ENCODE assay signal across 34 cellular contexts in the genomic region with DNA sequence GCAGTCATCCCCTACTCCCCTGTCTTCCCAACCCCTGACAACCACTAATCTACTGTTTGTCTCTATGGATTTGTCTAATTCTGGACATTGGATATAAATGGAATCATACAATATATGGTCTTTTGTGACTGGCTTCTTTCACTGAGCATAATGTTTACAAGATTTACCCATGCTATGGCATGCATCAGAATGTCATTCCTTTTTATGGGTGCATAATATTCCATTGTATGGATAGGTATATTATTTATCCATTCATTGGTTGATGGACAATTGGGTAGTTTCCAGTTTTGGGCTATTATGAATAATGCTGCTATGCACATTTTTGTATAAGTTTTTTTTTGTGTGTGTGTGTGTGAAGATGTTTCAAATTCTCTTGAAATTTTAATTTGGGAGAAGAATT.
"Had no signal": no experiment of that assay in that cellular context is flagged by ENCODE, and none has a peak within 500 bp of the region (broad histone marks: within the 10 kb centered on the region; RNA-seq: fewer than 3 reads in every experiment).

No MANE protein-coding gene starts in this region.

- H3K4me1 ChIP-seq: adrenal gland, ascending aorta, body of pancreas, breast epithelium had no signal

- H3K36me3 ChIP-seq: adrenal gland, ascending aorta, brain microvascular endothelial cell, breast epithelium, cardiac muscle cell had no signal

- FAIRE-seq: astrocyte, bronchial epithelial cell had no signal

- ATAC-seq: activated naive CD4-positive, alpha-beta T cell treated with anti-CD3 and anti-CD28 coated beads, Interleukin-2, amount 50 U/mL, for 72 hours; activated naive CD8-positive, alpha-beta T cell treated with anti-CD3 and anti-CD28 coated beads, Interleukin-2, amount 50 U/mL, for 24 hours; activated T-cell treated with anti-CD3 and anti-CD28 coated beads, Interleukin-2, amount 50 U/mL, for 4 hours; activated T-cell treated with anti-CD3 and anti-CD28 coated beads, Interleukin-2, amount 50 U/mL, for 72 hours; activated T-helper 17 cell treated with anti-CD3 and anti-CD28 coated beads, Interleukin-2, amount 50 U/mL, for 72 hours; body of pancreas had no signal

- H3K4me3 ChIP-seq: adrenal gland, ascending aorta, body of pancreas, breast epithelium, cardiac muscle cell had no signal

- H3K27me3 ChIP-seq: adrenal gland, ascending aorta, body of pancreas, brain microvascular endothelial cell, breast epithelium, cardiac muscle cell had no signal

- H3K9me3 ChIP-seq: adrenal gland, ascending aorta, body of pancreas, breast epithelium had no signal

- DNase-seq: activated effector memory CD4-positive, alpha-beta T cell treated with anti-CD3 and anti-CD28 coated beads, Interleukin-2, amount 50 U/mL, for 16 hours; activated effector memory CD4-positive, alpha-beta T cell treated with Interleukin-2 at 50 U/mL for 16 hours; activated gamma-delta T cell; activated gamma-delta T cell treated with Interleukin-2 at 50 U/mL for 16 hours; activated naive CD4-positive, alpha-beta T cell; activated naive CD4-positive, alpha-beta T cell treated with anti-CD3 and anti-CD28 coated beads for 36 hours; activated naive CD4-positive, alpha-beta T cell treated with anti-CD3 and anti-CD28 coated beads, Interleukin-2, amount 10 ng/mL, durations not matched to agents 7 days and 5 days; activated naive CD4-positive, alpha-beta T cell treated with anti-CD3 and anti-CD28 coated beads, Interleukin-2, amount 50 U/mL, for 16 hours; activated naive CD4-positive, alpha-beta T cell treated with Interleukin-2 at 50 U/mL for 16 hours; activated naive CD8-positive, alpha-beta T cell treated with anti-CD3 and anti-CD28 coated beads for 36 hours; activated naive CD8-positive, alpha-beta T cell treated with anti-CD3 and anti-CD28 coated beads, Interleukin-2, amount 10 ng/mL, durations not matched to agents 7 days and 5 days; activated naive CD8-positive, alpha-beta T cell treated with anti-CD3 and anti-CD28 coated beads, Interleukin-2, amount 50 U/mL, for 24 hours; activated T-cell treated with anti-CD3 and anti-CD28 coated beads, Interleukin-2, amount 50 U/mL, for 1 hour; activated T-cell treated with anti-CD3 and anti-CD28 coated beads, Interleukin-2, amount 50 U/mL, for 24 hours; activated T-cell treated with anti-CD3 and anti-CD28 coated beads, Interleukin-2, amount 50 U/mL, for 4 hours; activated T-cell treated with anti-CD3 and anti-CD28 coated beads, Interleukin-2, amount 50 U/mL, for 48 hours; activated T-cell treated with anti-CD3 and anti-CD28 coated beads, Interleukin-2, amount 50 U/mL, for 72 hours; adrenal gland; amniotic stem cell; amygdala; anterior cingulate cortex; aorta; body of pancreas; brain microvascular endothelial cell; caudate nucleus; central memory CD4-positive, alpha-beta T cell; cerebellar nuclear complex had no signal

- H3K27ac ChIP-seq: adrenal gland, ascending aorta, body of pancreas, brain microvascular endothelial cell, breast epithelium, cardiac muscle cell had no signal
